ENCODE assay signal across 8 cellular contexts in the genomic region with DNA sequence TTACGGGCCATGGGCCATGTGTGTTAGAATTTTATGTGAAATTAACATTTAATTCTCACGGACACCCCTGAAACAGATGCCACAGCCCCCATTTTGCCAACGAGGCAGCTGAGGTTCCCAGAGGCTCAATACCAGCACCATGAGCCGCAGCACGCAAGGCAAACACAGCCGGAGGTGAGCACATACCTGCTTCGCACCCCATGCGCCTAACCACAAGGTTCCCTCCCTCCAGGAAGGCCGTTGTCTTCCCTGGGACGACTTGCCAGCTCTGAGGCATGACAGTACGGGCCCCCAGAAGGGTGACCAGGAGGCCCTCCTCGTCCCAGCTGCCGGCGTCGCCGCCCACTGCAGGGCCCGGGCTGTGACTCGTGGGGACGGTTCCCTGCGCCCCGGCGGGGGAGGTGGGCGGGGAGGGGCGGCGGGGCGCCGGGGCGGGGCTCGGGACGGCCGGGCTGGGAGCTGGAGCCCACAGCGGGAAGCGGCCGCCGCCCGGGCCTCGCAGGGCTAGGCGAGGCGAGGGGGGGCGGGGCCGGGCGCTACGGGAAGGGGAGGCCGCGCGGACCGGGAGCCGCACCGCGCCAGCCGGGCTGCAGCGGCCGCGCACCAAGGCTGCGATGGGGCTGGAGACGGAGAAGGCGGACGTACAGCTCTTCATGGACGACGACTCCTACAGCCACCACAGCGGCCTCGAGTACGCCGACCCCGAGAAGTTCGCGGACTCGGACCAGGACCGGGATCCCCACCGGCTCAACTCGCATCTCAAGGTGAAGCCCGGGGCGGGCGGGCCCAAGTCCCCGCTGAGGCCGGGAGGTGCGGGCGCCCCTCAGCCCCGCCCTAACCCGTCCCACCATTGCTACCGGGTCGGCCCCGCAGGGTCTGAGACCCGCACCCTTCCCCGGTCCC. TPM values are rescaled to one million over a fixed set of nuclear protein-coding genes. Genes with fewer than 3 reads are reported as not detected.
DNase-seq lines count a peak whose midpoint lies in the region; ATAC-seq and TF ChIP-seq lines count a peak whose summit lies in the region.

A gene with protein sequence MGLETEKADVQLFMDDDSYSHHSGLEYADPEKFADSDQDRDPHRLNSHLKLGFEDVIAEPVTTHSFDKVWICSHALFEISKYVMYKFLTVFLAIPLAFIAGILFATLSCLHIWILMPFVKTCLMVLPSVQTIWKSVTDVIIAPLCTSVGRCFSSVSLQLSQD (plus strand): TSS at position 571 of the 903 bp plus-strand sequence. CDS start 44 bp downstream, at position 615.

- H3K27me3 ChIP-seq in BE2C (peaks cover 27% of the 10 kb centered on the region), MG63 (no peaks in the 10 kb centered on the region), osteoblast (ENCODE audit: insufficient read depth, low read length) (no peaks in the 10 kb centered on the region)

- no peaks in the 10 kb centered on the region for H3K9me3 ChIP-seq in BE2C
- no peaks in the 10 kb centered on the region for H3K9me3 ChIP-seq in MG63
- no peaks in the 10 kb centered on the region for H3K9me3 ChIP-seq in osteoblast (ENCODE audit: low read depth, low read length)

- no peaks in the 10 kb centered on the region for H3K36me3 ChIP-seq in BE2C
- H3K36me3 ChIP-seq in MG63: peaks cover 14% of the 10 kb centered on the region
- H3K36me3 ChIP-seq in osteoblast (ENCODE audit: insufficient read depth, low read length): no peaks in the 10 kb centered on the region

- H3K27ac Mint-ChIP-seq in activated naive CD8-positive, alpha-beta T cell: no peak within 1 kb of the TSS

- intact Hi-C loops in Right ventricle myocardium inferior (cut with DNase I): loop anchor here (1.0 kb wide), 1 partner anchor 145 kb away; no protein-coding TSS in a partner anchor

- peak within 1 kb of the TSS; percentile 91 for H2AFZ ChIP-seq in osteoblast (ENCODE audit: low read length)

- H3K4me2 ChIP-seq in osteoblast (ENCODE audit: insufficient read depth, low read length): peak within 1 kb of the TSS; percentile 93

- H3K27ac ChIP-seq in osteoblast (ENCODE audit: low read depth, low read length): peak within 1 kb of the TSS; percentile 46

- no peaks in the 10 kb centered on the region for H4K20me1 ChIP-seq in osteoblast (ENCODE audit: insufficient read depth, low read length)

- peaks cover 40% of the 10 kb centered on the region for H3K27me3 Mint-ChIP-seq in activated naive CD8-positive, alpha-beta T cell

- ATAC-seq in GM19372 (IDR thresholded peaks at IDR 0.05; ENCODE audit: low read depth, unreplicated experiment): peak; percentile 47
- ATAC-seq in Right ventricle myocardium inferior: peak; percentile 93
- ATAC-seq in GM21367 (IDR thresholded peaks at IDR 0.05; ENCODE audit: unreplicated experiment): no peak
- ATAC-seq in HG02840 (IDR thresholded peaks at IDR 0.05; ENCODE audit: low FRiP score, unreplicated experiment): no peak

- H3K4me3 Mint-ChIP-seq in activated naive CD8-positive, alpha-beta T cell: peak within 1 kb of the TSS; percentile 81

- H3K9me3 Mint-ChIP-seq in activated naive CD8-positive, alpha-beta T cell (ENCODE audit: low read depth): no peaks in the 10 kb centered on the region

- H3K4me1 ChIP-seq in BE2C (no peaks in the 10 kb centered on the region), osteoblast (ENCODE audit: insufficient read depth, low read length) (peaks cover 26% of the 10 kb centered on the region)

- H3K4me1 Mint-ChIP-seq in activated naive CD8-positive, alpha-beta T cell (ENCODE audit: low read depth): peaks cover 10% of the 10 kb centered on the region

- peaks cover 2% of the 10 kb centered on the region for H3K36me3 Mint-ChIP-seq in activated naive CD8-positive, alpha-beta T cell

- peaks cover 40% of the 10 kb centered on the region for H3K79me2 ChIP-seq in osteoblast (ENCODE audit: insufficient read depth, low read length)

- no peak for TF ChIP-seq CTCF in BE2C (IDR thresholded peaks at IDR 0.05; ENCODE audit: low read depth, low read length)
- TF ChIP-seq CTCF in osteoblast (IDR thresholded peaks at IDR 0.05; ENCODE audit: extremely low read depth, low read depth, low read length): no peak

- H3K4me3 ChIP-seq in BE2C (ENCODE audit: low read depth, low read length) (no peak within 1 kb of the TSS), MG63 (peak within 1 kb of the TSS; percentile 70), osteoblast (ENCODE audit: insufficient read depth, low read length) (peak within 1 kb of the TSS; percentile 89)

- peak; percentile 19 for DNase-seq in BE2C
- peak; percentile 75 for DNase-seq in MG63
- DNase-seq in Right ventricle myocardium inferior (ENCODE audit: missing footprints): peak; percentile 83
- peak; percentile 95 for DNase-seq in osteoblast (ENCODE audit: insufficient read length, low spot score, missing footprints)

RNA-seq across cellular contexts. Expression of the gene that starts here (rescaled TPM):
- polyA plus RNA-seq in BE2C (2012; ENCODE audit: insufficient read depth, insufficient read length, low read depth): not detected
- total RNA-seq in MG63 (2014; rRNA removed; shearing (Covaris generic); ENCODE audit: low replicate concordance): 55.9 and 58.1 TPM in 2 replicates
- total RNA-seq in Right ventricle myocardium inferior (239 TPM), osteoblast (62.8 and 67.3 TPM in 2 replicates)

Comparison
In these comparisons a context has a peak if more than half of its experiments do, and no peak if none do; other contexts are left out.
1. DNase-seq: peak in every context shown above with its lines; median percentile 95 in osteoblast; 83 in Right ventricle myocardium inferior; 75 in MG63; 19 in BE2C.
2. ATAC-seq: peak in GM19372 (single experiment) and Right ventricle myocardium inferior (single experiment); none in GM21367 (single experiment) and HG02840 (single experiment).